7 cellular contexts compared by ENCODE assay signal in genomic region chr3:46960081-46960701, GRCh38. TPM values are rescaled to one million over a fixed set of nuclear protein-coding genes. Genes with fewer than 3 reads are reported as not detected.
DNase-seq lines count a peak whose midpoint lies in the region; ATAC-seq and TF ChIP-seq lines count a peak whose summit lies in the region.

No MANE protein-coding gene starts in this region.

- H3K4me3 Mint-ChIP-seq in activated CD8-positive, alpha-beta T cell treated with anti-CD3 and anti-CD28 coated beads for 36 hours = peak overlapping the region; percentile 46

- H3K27ac Mint-ChIP-seq in activated CD8-positive, alpha-beta T cell treated with anti-CD3 and anti-CD28 coated beads for 36 hours = peak overlapping the region; percentile 96

- H3K9me3 ChIP-seq in HEK293 (ENCODE audit: control insufficient read depth, insufficient read depth, low read depth, low read length) (no peaks in the 10 kb centered on the region), spleen (no peaks in the 10 kb centered on the region)

- intact Hi-C loops in activated CD8-positive, alpha-beta T cell treated with anti-CD3 and anti-CD28 coated beads for 36 hours (cut with micrococcal nuclease) = no loop called here
- intact Hi-C loops in spleen (cut with DNase I; ENCODE audit: low total_unique reads) = no loop called here

- POLR2A ChIA-PET in HEK293 (lab: Yijun Ruan, JAX) = no interaction called here
- POLR2A ChIA-PET in activated CD8-positive, alpha-beta T cell treated with anti-CD3 and anti-CD28 coated beads for 36 hours (lab: Charles Lee) = interaction anchor here (0.7 to 4.3 kb wide), 9 partner anchors 9 to 203 kb away, joined by 3 to 33 read pairs (median 5); partner anchors contain the start of genes NBEAL2 and SETD2

- no peak for TF ChIP-seq CTCF in HEK293 (tag by site-specific recombination; IDR thresholded peaks at IDR 0.05)
- TF ChIP-seq CTCF in activated CD8-positive, alpha-beta T cell treated with anti-CD3 and anti-CD28 coated beads for 36 hours (IDR thresholded peaks at IDR 0.05) = no peak
- TF ChIP-seq CTCF in spleen (IDR thresholded peaks at IDR 0.05 in 8 of 11, conservative IDR thresholded peaks at IDR 0.05 in 3 of 11) = no peak

- H3K27me3 ChIP-seq in spleen (replicated peaks in 1 of 7) = no peaks in the 10 kb centered on the region

- peak; percentile 28 for DNase-seq in activated CD8-positive, alpha-beta T cell treated with anti-CD3 and anti-CD28 coated beads for 36 hours
- DNase-seq in glomerular endothelial cell (ENCODE audit: extremely low read depth, low read depth, low spot score) (peak; percentile 81), spleen (peak; percentile 69), NCI-H2227 (lab: John Stamatoyannopoulos, UW; ENCODE audit: unreplicated experiment) (no peak)

- H3K4me1 Mint-ChIP-seq in activated CD8-positive, alpha-beta T cell treated with anti-CD3 and anti-CD28 coated beads for 36 hours (ENCODE audit: low read depth) = peaks cover 77% of the 10 kb centered on the region

- CTCF ChIA-PET in HEK293 (lab: Yijun Ruan, JAX) = interaction anchor here (0.7 kb wide), 1 partner anchor 818 kb away, joined by 5 read pairs; no protein-coding TSS in a partner anchor
- CTCF ChIA-PET in activated CD8-positive, alpha-beta T cell treated with anti-CD3 and anti-CD28 coated beads for 36 hours (lab: Charles Lee) = interaction anchor here (1.0 to 2.0 kb wide), 3 partner anchors 13 to 61 kb away, joined by 3 to 8 read pairs (median 3); no protein-coding TSS in a partner anchor

- no peak overlapping the region for H3K4me3 ChIP-seq in HEK293 (ENCODE audit: low read depth, low read length)
- H3K4me3 ChIP-seq in spleen = no peak overlapping the region

- H3K27ac ChIP-seq in HEK293 (ENCODE audit: extremely low read depth, low read depth, low read length) (no peak overlapping the region), spleen (peak overlapping the region in 6 of 8 donors; percentile 42 to 82 (median 66))

- no peak for ATAC-seq in activated CD8-positive, alpha-beta T cell treated with anti-CD3 and anti-CD28 coated beads for 36 hours
- ATAC-seq in GM21526 (IDR thresholded peaks at IDR 0.05; ENCODE audit: low FRiP score, unreplicated experiment) (no peak), HG03521 (IDR thresholded peaks at IDR 0.05; ENCODE audit: unreplicated experiment) (no peak)

- H3K36me3 ChIP-seq in HEK293 (ENCODE audit: control insufficient read depth in 2 of 2, insufficient read depth in 1 of 2, low read length in 2 of 2) (peaks cover 0 to 13% of the 10 kb centered on the region in 2 experiments; a peak in 1 of 3 replicates), spleen (peaks cover 0 to 10% (median under 1%) of the 10 kb centered on the region in 6 donors)

- no peak for TF ChIP-seq POLR2A in spleen (IDR thresholded peaks at IDR 0.05)

- peaks cover 42% of the 10 kb centered on the region for H3K36me3 Mint-ChIP-seq in activated CD8-positive, alpha-beta T cell treated with anti-CD3 and anti-CD28 coated beads for 36 hours (ENCODE audit: low read depth)

- no peaks in the 10 kb centered on the region for H3K27me3 Mint-ChIP-seq in activated CD8-positive, alpha-beta T cell treated with anti-CD3 and anti-CD28 coated beads for 36 hours

- 49 to 72% (median 63%) methylated on average over 4 of the region's 4 CpGs for WGBS in spleen, 5 donors

- H3K9me3 Mint-ChIP-seq in activated CD8-positive, alpha-beta T cell treated with anti-CD3 and anti-CD28 coated beads for 36 hours = no peaks in the 10 kb centered on the region

- no peaks in the 10 kb centered on the region for H3K4me1 ChIP-seq in HEK293 (ENCODE audit: control insufficient read depth, insufficient read depth, low read length)
- H3K4me1 ChIP-seq in spleen = peaks cover 40 to 94% (median 75%) of the 10 kb centered on the region in 6 donors

TF ChIP-seq in HEK293, 187 proteins besides CTCF, POLR2A, EP300 and RAD21:
- TF ChIP-seq ZSCAN16 (tag by site-specific recombination; IDR thresholded peaks at IDR 0.05) = no peak
- peak; percentile 42; the same call in 1 of the 2 replicates for TF ChIP-seq ZBTB20 (tag by site-specific recombination; IDR thresholded peaks at IDR 0.05)

RNA-seq across cellular contexts. Expression of gene CCDC12, which starts 16.4 kb away (rescaled TPM):
- total RNA-seq in activated CD8-positive, alpha-beta T cell treated with anti-CD3 and anti-CD28 coated beads for 36 hours = 10 to 100 TPM; 51.2 to 51.6 TPM
- total RNA-seq in glomerular endothelial cell (38.4 and 39.6 TPM in 2 replicates), spleen (10 to 100 TPM; 36.5 to 71.4 (median 54.7) TPM)
- polyA plus RNA-seq in spleen = 100 to 1,000 TPM in 2 of 3 donors, 10 to 100 TPM in 1; 93.5 to 124 (median 105) TPM

RNA-seq across cellular contexts. Expression of gene NBEAL2, which starts 19.3 kb away (rescaled TPM):
- 10 to 100 TPM; 58.9 to 63.7 TPM for total RNA-seq in activated CD8-positive, alpha-beta T cell treated with anti-CD3 and anti-CD28 coated beads for 36 hours
- total RNA-seq in glomerular endothelial cell (51.7 and 98.0 TPM in 2 replicates), spleen (100 to 1,000 TPM; 101 to 271 (median 162) TPM)
- 100 to 1,000 TPM in 2 of 3 donors, 10 to 100 TPM in 1; 44.0 to 126 (median 119) TPM for polyA plus RNA-seq in spleen
